Comparison of ENCODE assay signal across 1 cellular context in genomic region chr5:179530069-179530998, GRCh38.
TF ChIP-seq lines count a peak whose summit lies in the region.

No MANE protein-coding gene starts in this region.

TF ChIP-seq in HepG2, 621 proteins besides CTCF, POLR2A, EP300 and RAD21 (continued from another document and continues in another):
- TF ChIP-seq, protein P1, sequence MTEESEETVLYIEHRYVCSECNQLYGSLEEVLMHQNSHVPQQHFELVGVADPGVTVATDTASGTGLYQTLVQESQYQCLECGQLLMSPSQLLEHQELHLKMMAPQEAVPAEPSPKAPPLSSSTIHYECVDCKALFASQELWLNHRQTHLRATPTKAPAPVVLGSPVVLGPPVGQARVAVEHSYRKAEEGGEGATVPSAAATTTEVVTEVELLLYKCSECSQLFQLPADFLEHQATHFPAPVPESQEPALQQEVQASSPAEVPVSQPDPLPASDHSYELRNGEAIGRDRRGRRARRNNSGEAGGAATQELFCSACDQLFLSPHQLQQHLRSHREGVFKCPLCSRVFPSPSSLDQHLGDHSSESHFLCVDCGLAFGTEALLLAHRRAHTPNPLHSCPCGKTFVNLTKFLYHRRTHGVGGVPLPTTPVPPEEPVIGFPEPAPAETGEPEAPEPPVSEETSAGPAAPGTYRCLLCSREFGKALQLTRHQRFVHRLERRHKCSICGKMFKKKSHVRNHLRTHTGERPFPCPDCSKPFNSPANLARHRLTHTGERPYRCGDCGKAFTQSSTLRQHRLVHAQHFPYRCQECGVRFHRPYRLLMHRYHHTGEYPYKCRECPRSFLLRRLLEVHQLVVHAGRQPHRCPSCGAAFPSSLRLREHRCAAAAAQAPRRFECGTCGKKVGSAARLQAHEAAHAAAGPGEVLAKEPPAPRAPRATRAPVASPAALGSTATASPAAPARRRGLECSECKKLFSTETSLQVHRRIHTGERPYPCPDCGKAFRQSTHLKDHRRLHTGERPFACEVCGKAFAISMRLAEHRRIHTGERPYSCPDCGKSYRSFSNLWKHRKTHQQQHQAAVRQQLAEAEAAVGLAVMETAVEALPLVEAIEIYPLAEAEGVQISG (CRISPR knock-in tag; IDR thresholded peaks at IDR 0.05): 0 out of 2 replicates have a peak, but pooled peaks have one; percentile 17
- no peak for TF ChIP-seq SETDB1 (CRISPR knock-in tag; IDR thresholded peaks at IDR 0.05; ENCODE audit: borderline replicate concordance)
- no peak for TF ChIP-seq ZFP36L1 (CRISPR knock-in tag; IDR thresholded peaks at IDR 0.05)
- TF ChIP-seq, protein P2, sequence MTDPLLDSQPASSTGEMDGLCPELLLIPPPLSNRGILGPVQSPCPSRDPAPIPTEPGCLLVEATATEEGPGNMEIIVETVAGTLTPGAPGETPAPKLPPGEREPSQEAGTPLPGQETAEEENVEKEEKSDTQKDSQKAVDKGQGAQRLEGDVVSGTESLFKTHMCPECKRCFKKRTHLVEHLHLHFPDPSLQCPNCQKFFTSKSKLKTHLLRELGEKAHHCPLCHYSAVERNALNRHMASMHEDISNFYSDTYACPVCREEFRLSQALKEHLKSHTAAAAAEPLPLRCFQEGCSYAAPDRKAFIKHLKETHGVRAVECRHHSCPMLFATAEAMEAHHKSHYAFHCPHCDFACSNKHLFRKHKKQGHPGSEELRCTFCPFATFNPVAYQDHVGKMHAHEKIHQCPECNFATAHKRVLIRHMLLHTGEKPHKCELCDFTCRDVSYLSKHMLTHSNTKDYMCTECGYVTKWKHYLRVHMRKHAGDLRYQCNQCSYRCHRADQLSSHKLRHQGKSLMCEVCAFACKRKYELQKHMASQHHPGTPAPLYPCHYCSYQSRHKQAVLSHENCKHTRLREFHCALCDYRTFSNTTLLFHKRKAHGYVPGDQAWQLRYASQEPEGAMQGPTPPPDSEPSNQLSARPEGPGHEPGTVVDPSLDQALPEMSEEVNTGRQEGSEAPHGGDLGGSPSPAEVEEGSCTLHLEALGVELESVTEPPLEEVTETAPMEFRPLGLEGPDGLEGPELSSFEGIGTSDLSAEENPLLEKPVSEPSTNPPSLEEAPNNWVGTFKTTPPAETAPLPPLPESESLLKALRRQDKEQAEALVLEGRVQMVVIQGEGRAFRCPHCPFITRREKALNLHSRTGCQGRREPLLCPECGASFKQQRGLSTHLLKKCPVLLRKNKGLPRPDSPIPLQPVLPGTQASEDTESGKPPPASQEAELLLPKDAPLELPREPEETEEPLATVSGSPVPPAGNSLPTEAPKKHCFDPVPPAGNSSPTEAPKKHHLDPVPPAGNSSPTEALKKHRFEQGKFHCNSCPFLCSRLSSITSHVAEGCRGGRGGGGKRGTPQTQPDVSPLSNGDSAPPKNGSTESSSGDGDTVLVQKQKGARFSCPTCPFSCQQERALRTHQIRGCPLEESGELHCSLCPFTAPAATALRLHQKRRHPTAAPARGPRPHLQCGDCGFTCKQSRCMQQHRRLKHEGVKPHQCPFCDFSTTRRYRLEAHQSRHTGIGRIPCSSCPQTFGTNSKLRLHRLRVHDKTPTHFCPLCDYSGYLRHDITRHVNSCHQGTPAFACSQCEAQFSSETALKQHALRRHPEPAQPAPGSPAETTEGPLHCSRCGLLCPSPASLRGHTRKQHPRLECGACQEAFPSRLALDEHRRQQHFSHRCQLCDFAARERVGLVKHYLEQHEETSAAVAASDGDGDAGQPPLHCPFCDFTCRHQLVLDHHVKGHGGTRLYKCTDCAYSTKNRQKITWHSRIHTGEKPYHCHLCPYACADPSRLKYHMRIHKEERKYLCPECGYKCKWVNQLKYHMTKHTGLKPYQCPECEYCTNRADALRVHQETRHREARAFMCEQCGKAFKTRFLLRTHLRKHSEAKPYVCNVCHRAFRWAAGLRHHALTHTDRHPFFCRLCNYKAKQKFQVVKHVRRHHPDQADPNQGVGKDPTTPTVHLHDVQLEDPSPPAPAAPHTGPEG (CRISPR knock-in tag; IDR thresholded peaks at IDR 0.05): no peak
- peak; percentile 22; the same call in 1 of the 2 replicates for TF ChIP-seq RXRB (CRISPR knock-in tag; IDR thresholded peaks at IDR 0.05; ENCODE audit: borderline replicate concordance)
- no peak for TF ChIP-seq U2AF2 (IDR thresholded peaks at IDR 0.05; ENCODE audit: low read depth, low read length)
- no peak for TF ChIP-seq GMEB2 (CRISPR knock-in tag; IDR thresholded peaks at IDR 0.05; ENCODE audit: low read depth)
- TF ChIP-seq, protein P3, sequence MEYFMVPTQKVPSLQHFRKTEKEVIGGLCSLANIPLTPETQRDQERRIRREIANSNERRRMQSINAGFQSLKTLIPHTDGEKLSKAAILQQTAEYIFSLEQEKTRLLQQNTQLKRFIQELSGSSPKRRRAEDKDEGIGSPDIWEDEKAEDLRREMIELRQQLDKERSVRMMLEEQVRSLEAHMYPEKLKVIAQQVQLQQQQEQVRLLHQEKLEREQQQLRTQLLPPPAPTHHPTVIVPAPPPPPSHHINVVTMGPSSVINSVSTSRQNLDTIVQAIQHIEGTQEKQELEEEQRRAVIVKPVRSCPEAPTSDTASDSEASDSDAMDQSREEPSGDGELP (IDR thresholded peaks at IDR 0.05; ENCODE audit: borderline replicate concordance, low read depth): no peak
- TF ChIP-seq EZH2 (conservative IDR thresholded peaks at IDR 0.05; ENCODE audit: low read depth, low read length): no peak
- TF ChIP-seq SMC3 (IDR thresholded peaks at IDR 0.05; ENCODE audit: low read length): no peak
- TF ChIP-seq, protein P4, sequence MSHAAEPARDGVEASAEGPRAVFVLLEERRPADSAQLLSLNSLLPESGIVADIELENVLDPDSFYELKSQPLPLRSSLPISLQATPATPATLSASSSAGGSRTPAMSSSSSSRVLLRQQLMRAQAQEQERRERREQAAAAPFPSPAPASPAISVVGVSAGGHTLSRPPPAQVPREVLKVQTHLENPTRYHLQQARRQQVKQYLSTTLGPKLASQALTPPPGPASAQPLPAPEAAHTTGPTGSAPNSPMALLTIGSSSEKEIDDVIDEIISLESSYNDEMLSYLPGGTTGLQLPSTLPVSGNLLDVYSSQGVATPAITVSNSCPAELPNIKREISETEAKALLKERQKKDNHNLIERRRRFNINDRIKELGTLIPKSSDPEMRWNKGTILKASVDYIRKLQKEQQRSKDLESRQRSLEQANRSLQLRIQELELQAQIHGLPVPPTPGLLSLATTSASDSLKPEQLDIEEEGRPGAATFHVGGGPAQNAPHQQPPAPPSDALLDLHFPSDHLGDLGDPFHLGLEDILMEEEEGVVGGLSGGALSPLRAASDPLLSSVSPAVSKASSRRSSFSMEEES (CRISPR knock-in tag; IDR thresholded peaks at IDR 0.05): 0 out of 2 replicates have a peak, but pooled peaks have one; percentile 21
- no peak for TF ChIP-seq PCBP2 (optimal IDR thresholded peaks at IDR 0.05; ENCODE audit: low read depth, low read length, poor library complexity, severe bottlenecking)
- peak; percentile 56; the same call in 1 of the 2 replicates for TF ChIP-seq GABPB1 (CRISPR knock-in tag; IDR thresholded peaks at IDR 0.05)
- no peak for TF ChIP-seq FOXA1 (IDR thresholded peaks at IDR 0.05)
- no peak for TF ChIP-seq FOXA1 (CRISPR knock-in tag; IDR thresholded peaks at IDR 0.05)
- TF ChIP-seq SNRNP70 (IDR thresholded peaks at IDR 0.05; ENCODE audit: low read depth, low read length): no peak
- TF ChIP-seq ZNF589 (CRISPR knock-in tag; conservative IDR thresholded peaks at IDR 0.05): no peak
- no peak for TF ChIP-seq ZNF703 (CRISPR knock-in tag; IDR thresholded peaks at IDR 0.05; ENCODE audit: borderline replicate concordance)
- no peak for TF ChIP-seq PRPF4 (IDR thresholded peaks at IDR 0.05; ENCODE audit: low read depth, low read length, poor library complexity, severe bottlenecking)
- no peak for TF ChIP-seq MED13 (CRISPR knock-in tag; IDR thresholded peaks at IDR 0.05)
- no peak for TF ChIP-seq ZNF878 (CRISPR knock-in tag; IDR thresholded peaks at IDR 0.05)
- no peak for TF ChIP-seq DNMT1 (CRISPR knock-in tag; IDR thresholded peaks at IDR 0.05)
- TF ChIP-seq HNRNPK (IDR thresholded peaks at IDR 0.05; ENCODE audit: low read depth, low read length, poor library complexity, severe bottlenecking): no peak
- TF ChIP-seq ZNF430 (CRISPR knock-in tag; IDR thresholded peaks at IDR 0.05): no peak
- no peak for TF ChIP-seq TOPORS (CRISPR knock-in tag; IDR thresholded peaks at IDR 0.05)
- no peak for TF ChIP-seq TEAD2 (CRISPR knock-in tag; IDR thresholded peaks at IDR 0.05)
- TF ChIP-seq ZNF75D (CRISPR knock-in tag; IDR thresholded peaks at IDR 0.05; ENCODE audit: borderline replicate concordance): no peak
- no peak for TF ChIP-seq ZBTB3 (CRISPR knock-in tag; IDR thresholded peaks at IDR 0.05; ENCODE audit: borderline replicate concordance, low read depth)
- TF ChIP-seq PRDM4 (CRISPR knock-in tag; IDR thresholded peaks at IDR 0.05; ENCODE audit: borderline replicate concordance): no peak
- no peak for TF ChIP-seq ZIK1 (CRISPR knock-in tag; IDR thresholded peaks at IDR 0.05; ENCODE audit: borderline replicate concordance, low read depth)
- TF ChIP-seq ZNF577 (CRISPR knock-in tag; IDR thresholded peaks at IDR 0.05; ENCODE audit: borderline replicate concordance, low read depth): no peak
- no peak for TF ChIP-seq ZNF253 (CRISPR knock-in tag; IDR thresholded peaks at IDR 0.05; ENCODE audit: borderline replicate concordance)
- no peak for TF ChIP-seq MTF2 (CRISPR knock-in tag; IDR thresholded peaks at IDR 0.05; ENCODE audit: borderline replicate concordance)
- no peak for TF ChIP-seq PHF20 (CRISPR knock-in tag; IDR thresholded peaks at IDR 0.05)
- no peak for TF ChIP-seq ZNF761 (CRISPR knock-in tag; conservative IDR thresholded peaks at IDR 0.05)
- no peak for TF ChIP-seq ZNF10 (CRISPR knock-in tag; IDR thresholded peaks at IDR 0.05; ENCODE audit: borderline replicate concordance, low read depth)
- TF ChIP-seq ZNF251 (CRISPR knock-in tag; IDR thresholded peaks at IDR 0.05): no peak
- TF ChIP-seq, protein P5, sequence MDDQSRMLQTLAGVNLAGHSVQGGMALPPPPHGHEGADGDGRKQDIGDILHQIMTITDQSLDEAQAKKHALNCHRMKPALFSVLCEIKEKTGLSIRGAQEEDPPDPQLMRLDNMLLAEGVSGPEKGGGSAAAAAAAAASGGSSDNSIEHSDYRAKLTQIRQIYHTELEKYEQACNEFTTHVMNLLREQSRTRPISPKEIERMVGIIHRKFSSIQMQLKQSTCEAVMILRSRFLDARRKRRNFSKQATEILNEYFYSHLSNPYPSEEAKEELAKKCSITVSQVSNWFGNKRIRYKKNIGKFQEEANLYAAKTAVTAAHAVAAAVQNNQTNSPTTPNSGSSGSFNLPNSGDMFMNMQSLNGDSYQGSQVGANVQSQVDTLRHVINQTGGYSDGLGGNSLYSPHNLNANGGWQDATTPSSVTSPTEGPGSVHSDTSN (CRISPR knock-in tag; IDR thresholded peaks at IDR 0.05; ENCODE audit: borderline replicate concordance): no peak
